Comparison of ENCODE assay signal across 14 cellular contexts in the genomic region with DNA sequence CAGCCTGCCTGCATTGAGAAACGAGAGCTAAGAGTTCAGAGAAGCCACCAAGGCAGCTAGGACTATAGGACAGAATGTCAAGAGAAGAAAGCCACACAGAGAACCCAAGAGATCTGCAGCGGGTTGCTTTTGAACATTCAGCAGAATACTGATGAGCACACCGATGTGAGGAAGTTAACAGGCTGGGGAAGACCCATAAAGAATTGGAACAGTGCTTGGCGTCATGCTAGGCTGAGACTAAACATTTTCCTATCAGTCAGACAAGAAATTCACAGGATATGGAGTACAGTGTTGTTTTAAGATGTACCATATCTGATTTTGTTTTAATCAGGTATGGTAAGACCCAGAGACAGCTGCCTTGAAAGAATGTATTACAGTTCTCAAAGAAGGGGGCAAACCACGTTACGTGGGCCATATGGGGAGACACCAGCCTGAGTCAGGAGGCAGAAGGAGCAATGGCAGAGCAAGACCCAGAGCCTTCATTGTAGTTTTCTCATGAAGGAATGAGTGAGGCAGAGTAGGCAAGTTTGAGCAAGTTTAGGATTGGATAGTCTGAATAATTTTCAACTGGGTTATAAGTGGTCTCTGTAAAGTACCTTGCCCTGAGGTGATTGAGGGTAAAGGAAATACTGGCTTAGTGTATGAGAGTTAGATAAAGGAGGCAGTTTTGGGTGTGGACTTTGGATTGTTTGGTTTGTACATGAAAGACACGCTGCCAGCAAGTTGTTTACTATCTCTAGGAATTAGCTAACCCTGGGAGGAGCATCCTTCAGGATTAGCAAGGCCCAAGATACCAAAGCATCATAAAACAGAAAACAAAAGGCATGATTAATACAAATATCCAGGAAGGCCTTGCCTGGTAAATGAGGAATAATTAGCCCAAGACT. TPM values are rescaled to one million over a fixed set of nuclear protein-coding genes. Genes with fewer than 3 reads are reported as not detected.
DNase-seq lines count a peak whose midpoint lies in the region; ATAC-seq and TF ChIP-seq lines count a peak whose summit lies in the region.
"Had no signal": no experiment of that assay in that cellular context is flagged by ENCODE, and none has a peak within 500 bp of the region (broad histone marks: within the 10 kb centered on the region; RNA-seq: fewer than 3 reads in every experiment).

No MANE protein-coding gene starts in this region.

- no peak for ATAC-seq in T-helper 17 cell
- peak; percentile 65 for ATAC-seq in left lobe of liver
- ATAC-seq in gastroesophageal sphincter = no peak
- ATAC-seq in HG02840 (IDR thresholded peaks at IDR 0.05; ENCODE audit: low FRiP score, unreplicated experiment) = no peak
- ATAC-seq in GM21576 (IDR thresholded peaks at IDR 0.05; ENCODE audit: unreplicated experiment) = no peak
- ATAC-seq: activated CD4-positive, CD25-positive, alpha-beta regulatory T cell treated with anti-CD3 and anti-CD28 coated beads, Interleukin-2, amount 50 U/mL, for 24 hours had no signal

- H3K4me3 ChIP-seq in suprapubic skin (no peak overlapping the region), gastroesophageal sphincter (no peak overlapping the region)

- no peaks in the 10 kb centered on the region for H3K27me3 ChIP-seq in suprapubic skin
- no peaks in the 10 kb centered on the region for H3K27me3 ChIP-seq in gastroesophageal sphincter

- TF ChIP-seq CTCF in suprapubic skin (IDR thresholded peaks at IDR 0.05) (no peak), gastroesophageal sphincter (IDR thresholded peaks at IDR 0.05) (no peak)

- peak overlapping the region; percentile 74 for H3K27ac ChIP-seq in suprapubic skin
- peak overlapping the region in 1 of 4 donors; percentile 50 for H3K27ac ChIP-seq in gastroesophageal sphincter

- H3K4me3 Mint-ChIP-seq in T-helper 17 cell = no peak overlapping the region
- H3K4me3 Mint-ChIP-seq: activated naive CD4-positive, alpha-beta T cell treated with anti-CD3 and anti-CD28 coated beads, Interleukin-2, amount 10 ng/mL, durations not matched to agents 7 days and 5 days had no signal

- H3K4me1 Mint-ChIP-seq in T-helper 17 cell = peaks cover 11% of the 10 kb centered on the region
- H3K4me1 Mint-ChIP-seq: activated naive CD4-positive, alpha-beta T cell treated with anti-CD3 and anti-CD28 coated beads, Interleukin-2, amount 10 ng/mL, durations not matched to agents 7 days and 5 days had no signal

- H3K9me3 ChIP-seq in T-helper 17 cell (ENCODE audit: control insufficient read depth, low read length, poor library complexity, severe bottlenecking) = no peaks in the 10 kb centered on the region
- H3K9me3 ChIP-seq in suprapubic skin = no peaks in the 10 kb centered on the region
- no peaks in the 10 kb centered on the region for H3K9me3 ChIP-seq in gastroesophageal sphincter

- TF ChIP-seq EP300 in suprapubic skin (IDR thresholded peaks at IDR 0.05) (no peak), gastroesophageal sphincter (IDR thresholded peaks at IDR 0.05) (no peak)

- peaks cover 42% of the 10 kb centered on the region for H3K4me1 ChIP-seq in suprapubic skin
- peaks cover 0 to 8% (median 2%) of the 10 kb centered on the region in 3 donors for H3K4me1 ChIP-seq in gastroesophageal sphincter

- no peak for TF ChIP-seq POLR2A in suprapubic skin (IDR thresholded peaks at IDR 0.05)
- no peak for TF ChIP-seq POLR2A in gastroesophageal sphincter (IDR thresholded peaks at IDR 0.05)

- DNase-seq in DMS153 (lab: John Stamatoyannopoulos, UW) = peak; percentile 34
- DNase-seq in DMS153 treated with DMSO at 0.1 percent for 48 hours (lab: John Stamatoyannopoulos, UW; ENCODE audit: unreplicated experiment) = no peak
- DNase-seq in T-helper 17 cell = no peak
- no peak for DNase-seq in left lobe of liver (ENCODE audit: low spot score)
- DNase-seq in suprapubic skin (ENCODE audit: low spot score in 2 of 2) = no peak
- DNase-seq: 8988T; activated naive CD4-positive, alpha-beta T cell treated with anti-CD3 and anti-CD28 coated beads, Interleukin-2, amount 10 ng/mL, durations not matched to agents 7 days and 5 days; GF-D8; NCI-H2081; RPMI8226 had no signal

- H3K36me3 ChIP-seq in suprapubic skin (peaks cover 13% of the 10 kb centered on the region), gastroesophageal sphincter (peaks cover 0 to 45% of the 10 kb centered on the region in 2 donors)

- 56% methylated on average over 7 of the region's 7 CpGs for WGBS in suprapubic skin
- WGBS in gastroesophageal sphincter (ENCODE audit: low coverage in 1 of 2), 2 donors = 74 to 83% methylated on average over 5 to 7 of the region's 7 CpGs

- no peaks in the 10 kb centered on the region for H3K27me3 Mint-ChIP-seq in T-helper 17 cell
- H3K27me3 Mint-ChIP-seq: activated naive CD4-positive, alpha-beta T cell treated with anti-CD3 and anti-CD28 coated beads, Interleukin-2, amount 10 ng/mL, durations not matched to agents 7 days and 5 days had no signal

- H3K36me3 Mint-ChIP-seq in T-helper 17 cell (ENCODE audit: low read depth) = peaks cover 8% of the 10 kb centered on the region

- H3K27ac Mint-ChIP-seq in T-helper 17 cell = peak overlapping the region; percentile 72
- H3K27ac Mint-ChIP-seq: activated naive CD4-positive, alpha-beta T cell treated with anti-CD3 and anti-CD28 coated beads, Interleukin-2, amount 10 ng/mL, durations not matched to agents 7 days and 5 days had no signal

RNA-seq across cellular contexts. Expression of a gene that starts 14.3 kb away (rescaled TPM):
- total RNA-seq in T-helper 17 cell (under 1 TPM in 1 of 2 donors, not detected in 1; 0.40 TPM), left lobe of liver (37.7 TPM), suprapubic skin (10 to 100 TPM; 10.9 to 24.4 (median 14.0) TPM), gastroesophageal sphincter (10 to 100 TPM in 2 of 4 donors, 1 to 10 TPM in 2; 8.5 to 21.2 (median 14.8) TPM)

RNA-seq across cellular contexts. Expression of a gene that starts 22.8 kb away (rescaled TPM):
- total RNA-seq in T-helper 17 cell (10 to 100 TPM; 35.2 to 41.2 TPM), left lobe of liver (37.7 TPM), suprapubic skin (100 to 1,000 TPM; 168 to 208 (median 186) TPM), gastroesophageal sphincter (100 to 1,000 TPM in 3 of 4 donors, 10 to 100 TPM in 1; 98.4 to 138 (median 104) TPM)

RNA-seq across cellular contexts. Expression of a gene that starts 23.7 kb away (rescaled TPM):
- 10 to 100 TPM; 58.4 to 96.3 TPM for total RNA-seq in T-helper 17 cell
- total RNA-seq in left lobe of liver = 192 TPM
- total RNA-seq in suprapubic skin = 10 to 100 TPM; 75.2 to 97.5 (median 93.0) TPM
- 100 to 1,000 TPM; 107 to 178 (median 121) TPM for total RNA-seq in gastroesophageal sphincter

RNA-seq across cellular contexts. Expression of a gene that starts 24.4 kb away (rescaled TPM):
- total RNA-seq in T-helper 17 cell (10 to 100 TPM; 20.1 to 54.3 TPM), left lobe of liver (166 TPM), suprapubic skin (1 to 10 TPM; 1.7 to 9.1 (median 5.6) TPM), gastroesophageal sphincter (1 to 10 TPM in 3 of 4 donors, under 1 TPM in 1; 0.47 to 5.0 (median 3.7) TPM)

Comparison
In these comparisons a context has a peak if more than half of its experiments do, and no peak if none do; other contexts are left out.
1. RNA of a gene that starts 14.3 kb away (total RNA-seq): 37.7 TPM in left lobe of liver (single experiment), 8.5 to 21.2 TPM in gastroesophageal sphincter and 10.9 to 24.4 TPM in suprapubic skin; 0.40 TPM in T-helper 17 cell; every median in the first group is over 4 times any median in the second.